In the genomic region with DNA sequence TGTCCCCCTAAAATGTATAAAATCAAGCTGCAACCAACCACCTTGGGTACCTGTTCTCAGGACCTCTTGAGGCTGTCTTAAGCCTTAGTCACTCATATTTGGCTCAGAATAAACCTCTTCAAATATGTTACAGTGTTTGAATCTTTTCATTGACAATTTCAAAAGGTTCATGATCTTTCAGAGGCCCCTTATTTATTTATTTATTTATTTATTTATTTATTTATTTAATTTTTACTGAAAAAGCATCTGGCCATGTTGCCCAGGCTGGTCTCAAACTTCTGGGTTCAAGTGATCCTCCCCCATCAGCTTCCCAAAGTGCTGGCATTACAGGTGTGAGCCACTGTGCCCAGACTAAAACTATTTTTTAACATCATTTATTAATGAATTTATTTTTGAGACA, we compare ENCODE assay signal across 1 cellular context.
TF ChIP-seq lines count a peak whose summit lies in the region.

No MANE protein-coding gene starts in this region.

TF ChIP-seq in HEK293, 187 proteins besides CTCF, POLR2A, EP300 and RAD21 (continued from another document):
- TF ChIP-seq, protein P1, sequence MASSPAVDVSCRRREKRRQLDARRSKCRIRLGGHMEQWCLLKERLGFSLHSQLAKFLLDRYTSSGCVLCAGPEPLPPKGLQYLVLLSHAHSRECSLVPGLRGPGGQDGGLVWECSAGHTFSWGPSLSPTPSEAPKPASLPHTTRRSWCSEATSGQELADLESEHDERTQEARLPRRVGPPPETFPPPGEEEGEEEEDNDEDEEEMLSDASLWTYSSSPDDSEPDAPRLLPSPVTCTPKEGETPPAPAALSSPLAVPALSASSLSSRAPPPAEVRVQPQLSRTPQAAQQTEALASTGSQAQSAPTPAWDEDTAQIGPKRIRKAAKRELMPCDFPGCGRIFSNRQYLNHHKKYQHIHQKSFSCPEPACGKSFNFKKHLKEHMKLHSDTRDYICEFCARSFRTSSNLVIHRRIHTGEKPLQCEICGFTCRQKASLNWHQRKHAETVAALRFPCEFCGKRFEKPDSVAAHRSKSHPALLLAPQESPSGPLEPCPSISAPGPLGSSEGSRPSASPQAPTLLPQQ (tag by site-specific recombination; IDR thresholded peaks at IDR 0.05): no peak
- no peak for TF ChIP-seq SP3 (tag by site-specific recombination; IDR thresholded peaks at IDR 0.05)
- TF ChIP-seq ZNF184 (tag by site-specific recombination; IDR thresholded peaks at IDR 0.05): no peak
- peak; percentile 36; the same call in 1 of the 2 replicates for TF ChIP-seq ZXDB (tag by site-specific recombination; IDR thresholded peaks at IDR 0.05)
- TF ChIP-seq, protein P2, sequence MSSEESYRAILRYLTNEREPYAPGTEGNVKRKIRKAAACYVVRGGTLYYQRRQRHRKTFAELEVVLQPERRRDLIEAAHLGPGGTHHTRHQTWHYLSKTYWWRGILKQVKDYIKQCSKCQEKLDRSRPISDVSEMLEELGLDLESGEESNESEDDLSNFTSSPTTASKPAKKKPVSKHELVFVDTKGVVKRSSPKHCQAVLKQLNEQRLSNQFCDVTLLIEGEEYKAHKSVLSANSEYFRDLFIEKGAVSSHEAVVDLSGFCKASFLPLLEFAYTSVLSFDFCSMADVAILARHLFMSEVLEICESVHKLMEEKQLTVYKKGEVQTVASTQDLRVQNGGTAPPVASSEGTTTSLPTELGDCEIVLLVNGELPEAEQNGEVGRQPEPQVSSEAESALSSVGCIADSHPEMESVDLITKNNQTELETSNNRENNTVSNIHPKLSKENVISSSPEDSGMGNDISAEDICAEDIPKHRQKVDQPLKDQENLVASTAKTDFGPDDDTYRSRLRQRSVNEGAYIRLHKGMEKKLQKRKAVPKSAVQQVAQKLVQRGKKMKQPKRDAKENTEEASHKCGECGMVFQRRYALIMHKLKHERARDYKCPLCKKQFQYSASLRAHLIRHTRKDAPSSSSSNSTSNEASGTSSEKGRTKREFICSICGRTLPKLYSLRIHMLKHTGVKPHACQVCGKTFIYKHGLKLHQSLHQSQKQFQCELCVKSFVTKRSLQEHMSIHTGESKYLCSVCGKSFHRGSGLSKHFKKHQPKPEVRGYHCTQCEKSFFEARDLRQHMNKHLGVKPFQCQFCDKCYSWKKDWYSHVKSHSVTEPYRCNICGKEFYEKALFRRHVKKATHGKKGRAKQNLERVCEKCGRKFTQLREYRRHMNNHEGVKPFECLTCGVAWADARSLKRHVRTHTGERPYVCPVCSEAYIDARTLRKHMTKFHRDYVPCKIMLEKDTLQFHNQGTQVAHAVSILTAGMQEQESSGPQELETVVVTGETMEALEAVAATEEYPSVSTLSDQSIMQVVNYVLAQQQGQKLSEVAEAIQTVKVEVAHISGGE (tag by site-specific recombination; conservative IDR thresholded peaks at IDR 0.05; ENCODE audit: low read depth): peak; percentile 72
- TF ChIP-seq ZNF394 (tag by site-specific recombination; IDR thresholded peaks at IDR 0.05; ENCODE audit: borderline replicate concordance): peak; percentile 89
- TF ChIP-seq ZNF404 (tag by site-specific recombination; IDR thresholded peaks at IDR 0.05): 0 out of 2 replicates have a peak, but pooled peaks have one; percentile 30
- 0 out of 2 replicates have a peak, but pooled peaks have one; percentile 47 for TF ChIP-seq ZBTB21 (tag by site-specific recombination; IDR thresholded peaks at IDR 0.05)
- TF ChIP-seq, protein P3, sequence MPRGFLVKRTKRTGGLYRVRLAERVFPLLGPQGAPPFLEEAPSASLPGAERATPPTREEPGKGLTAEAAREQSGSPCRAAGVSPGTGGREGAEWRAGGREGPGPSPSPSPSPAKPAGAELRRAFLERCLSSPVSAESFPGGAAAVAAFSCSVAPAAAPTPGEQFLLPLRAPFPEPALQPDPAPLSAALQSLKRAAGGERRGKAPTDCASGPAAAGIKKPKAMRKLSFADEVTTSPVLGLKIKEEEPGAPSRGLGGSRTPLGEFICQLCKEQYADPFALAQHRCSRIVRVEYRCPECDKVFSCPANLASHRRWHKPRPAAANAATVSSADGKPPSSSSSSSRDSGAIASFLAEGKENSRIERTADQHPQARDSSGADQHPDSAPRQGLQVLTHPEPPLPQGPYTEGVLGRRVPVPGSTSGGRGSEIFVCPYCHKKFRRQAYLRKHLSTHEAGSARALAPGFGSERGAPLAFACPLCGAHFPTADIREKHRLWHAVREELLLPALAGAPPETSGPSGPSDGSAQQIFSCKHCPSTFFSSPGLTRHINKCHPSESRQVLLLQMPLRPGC (tag by site-specific recombination; IDR thresholded peaks at IDR 0.05): no peak
- TF ChIP-seq ZNF510 (tag by site-specific recombination; IDR thresholded peaks at IDR 0.05; ENCODE audit: insufficient replicate concordance): peak; percentile 38
- TF ChIP-seq ZNF19 (tag by site-specific recombination; IDR thresholded peaks at IDR 0.05; ENCODE audit: low read depth): 0 out of 2 replicates have a peak, but pooled peaks have one; percentile 71
- no peak for TF ChIP-seq SALL2 (tag by site-specific recombination; IDR thresholded peaks at IDR 0.05; ENCODE audit: borderline replicate concordance)
- TF ChIP-seq ZNF292 (tag by site-specific recombination; IDR thresholded peaks at IDR 0.05; ENCODE audit: borderline replicate concordance, low read depth): 0 out of 2 replicates have a peak, but pooled peaks have one; percentile 57
- TF ChIP-seq ZNF623 (tag by site-specific recombination; IDR thresholded peaks at IDR 0.05): peak; percentile 66
- TF ChIP-seq ZBTB8A (tag by site-specific recombination; IDR thresholded peaks at IDR 0.05): peak; percentile 67
- TF ChIP-seq ZNF266 (tag by site-specific recombination; IDR thresholded peaks at IDR 0.05; ENCODE audit: low read depth): peak; percentile 64; the same call in 1 of the 2 replicates
- 0 out of 2 replicates have a peak, but pooled peaks have one; percentile 14 for TF ChIP-seq ZNF629 (tag by site-specific recombination; IDR thresholded peaks at IDR 0.05)
- peak; percentile 55; the same call in 1 of the 2 replicates for TF ChIP-seq ZNF433 (tag by site-specific recombination; IDR thresholded peaks at IDR 0.05; ENCODE audit: low read depth)
- peak; percentile 14; the same call in 1 of the 2 replicates for TF ChIP-seq ZNF654 (tag by site-specific recombination; IDR thresholded peaks at IDR 0.05; ENCODE audit: low read depth)
